24 cellular contexts compared by ENCODE assay signal in genomic region chr12:109421355-109422087, GRCh38.
"Had no signal": no experiment of that assay in that cellular context is flagged by ENCODE, and none has a peak within 500 bp of the region (broad histone marks: within the 10 kb centered on the region; RNA-seq: fewer than 3 reads in every experiment).

No MANE protein-coding gene starts in this region.

- H3K27me3 ChIP-seq: ascending aorta, body of pancreas, Peyer's patch, SJCRH30 had no signal

- H3K9ac ChIP-seq: SK-N-SH had no signal

- H3K4me2 ChIP-seq: SK-N-SH had no signal

- H3K36me3 ChIP-seq: ascending aorta, Peyer's patch, SJCRH30 had no signal

- H3K4me3 ChIP-seq: ascending aorta, body of pancreas, Peyer's patch, SJCRH30 had no signal

- ATAC-seq: activated T-cell treated with anti-CD3 and anti-CD28 coated beads, Interleukin-2, amount 50 U/mL, for 72 hours; body of pancreas had no signal

- H3K4me1 ChIP-seq: ascending aorta, body of pancreas, Peyer's patch, SJCRH30 had no signal

- DNase-seq: activated CD4-positive, alpha-beta memory T cell treated with anti-CD3 and anti-CD28 coated beads for 36 hours; activated CD4-positive, alpha-beta T cell treated with anti-CD3 and anti-CD28 coated beads, Interleukin-2, amount 10 ng/mL, durations not matched to agents 7 days and 5 days; activated CD4-positive, CD25-positive, alpha-beta regulatory T cell; activated CD8-positive, alpha-beta memory T cell treated with anti-CD3 and anti-CD28 coated beads, Interleukin-2, amount 50 U/mL, for 4 hours; activated naive CD4-positive, alpha-beta T cell; activated T-cell treated with anti-CD3 and anti-CD28 coated beads, Interleukin-2, amount 50 U/mL, for 72 hours; amniotic stem cell; body of pancreas; NCI-H1092 treated with DMSO at 0.1 percent for 48 hours; NCI-H1417 treated with DMSO at 0.1 percent for 48 hours; NCI-H1694; NCI-H2029 treated with DMSO at 0.1 percent for 48 hours; NCI-H345; NCI-H510A; NCI-H526 treated with DMSO at 0.1 percent for 48 hours; NCI-H82; Peyer's patch; Right ventricle myocardium superior; SJCRH30; SK-N-SH; T-helper 1 cell had no signal

- H3K27ac ChIP-seq: ascending aorta, body of pancreas, Peyer's patch, RWPE1, SJCRH30, VCaP had no signal

- H3K9me3 ChIP-seq: ascending aorta, body of pancreas, Peyer's patch, SJCRH30, SK-N-SH had no signal
